8 cellular contexts compared by ENCODE assay signal in the genomic region with DNA sequence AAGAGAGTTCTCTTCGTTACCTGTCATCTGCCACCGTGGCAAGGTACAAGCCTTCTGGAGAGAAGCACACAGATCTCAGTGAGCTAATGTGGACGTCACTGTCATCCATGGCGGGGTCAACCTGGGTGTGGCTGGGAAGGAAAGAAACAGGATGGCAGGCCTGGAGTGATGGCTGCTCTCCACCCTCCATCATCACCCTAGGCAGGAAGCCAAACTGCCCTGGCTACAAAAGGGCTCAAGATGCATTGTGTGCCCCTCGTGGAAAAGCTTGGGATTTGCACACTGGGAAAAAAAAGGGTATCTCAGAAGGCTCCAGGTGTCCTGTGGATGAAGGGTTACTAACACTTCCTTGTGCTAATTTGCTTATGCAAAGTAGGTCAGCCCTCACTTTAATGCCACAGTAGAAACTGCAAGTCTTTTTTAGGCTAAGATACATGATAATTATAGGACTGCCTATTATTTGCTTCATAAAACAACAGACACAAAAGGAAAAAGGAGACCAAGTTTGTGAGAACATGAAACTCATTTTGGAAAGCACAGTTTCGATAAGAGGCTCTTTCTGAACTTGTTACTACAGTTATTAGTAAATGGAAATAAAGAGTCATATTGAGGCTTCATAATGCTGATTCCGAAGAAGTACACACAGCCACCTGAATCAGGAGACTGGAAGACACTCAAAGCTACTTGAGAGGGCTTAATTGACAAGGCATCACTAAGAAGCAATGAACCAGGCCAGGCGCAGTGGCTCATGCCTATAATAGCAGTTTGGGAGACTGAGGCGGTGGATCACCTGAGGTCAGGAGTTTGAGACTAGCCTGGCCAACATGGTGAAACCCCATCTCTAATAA. TPM values are rescaled to one million over a fixed set of nuclear protein-coding genes. Genes with fewer than 3 reads are reported as not detected.
DNase-seq lines count a peak whose midpoint lies in the region; ATAC-seq and TF ChIP-seq lines count a peak whose summit lies in the region.

No MANE protein-coding gene starts in this region.

- H3K27ac Mint-ChIP-seq in natural killer cell treated with Interleukin-12 subunit alpha and Interleukin-12 subunit beta and Interleukin-15 and Interleukin-18, amount 100 ng/mL, for 72 hours: peak overlapping the region; percentile 79 to 81
- H3K27ac Mint-ChIP-seq in natural killer cell (no peak overlapping the region), GM23338 (peak overlapping the region; percentile 61; the same call in 1 of the 2 replicates)
- peak overlapping the region; percentile 19 for H3K27ac Mint-ChIP-seq in central memory CD8-positive, alpha-beta T cell (ENCODE audit: low read depth)

- H3K9me3 ChIP-seq in MG63 (no peaks in the 10 kb centered on the region), vagina (no peaks in the 10 kb centered on the region), suprapubic skin (no peaks in the 10 kb centered on the region)

- H3K27ac ChIP-seq in GM23338 (ENCODE audit: low read depth) (peak overlapping the region; percentile 35), vagina (no peak overlapping the region), suprapubic skin (no peak overlapping the region)

- H3K4me3 Mint-ChIP-seq in natural killer cell treated with Interleukin-12 subunit alpha and Interleukin-12 subunit beta and Interleukin-15 and Interleukin-18, amount 100 ng/mL, for 72 hours: peak overlapping the region; percentile 43
- H3K4me3 Mint-ChIP-seq in natural killer cell (no peak overlapping the region), GM23338 (no peak overlapping the region)
- no peak overlapping the region for H3K4me3 Mint-ChIP-seq in central memory CD8-positive, alpha-beta T cell

- no peak for DNase-seq in natural killer cell treated with Interleukin-12 subunit alpha and Interleukin-12 subunit beta and Interleukin-15 and Interleukin-18, amount 100 ng/mL, for 72 hours (ENCODE audit: low spot score)
- DNase-seq in natural killer cell (no peak), GM23338 (ENCODE audit: low spot score) (no peak), MG63 (peak; percentile 64), vagina (ENCODE audit: extremely low spot score in 2 of 2) (no peak), suprapubic skin (ENCODE audit: low spot score in 2 of 2) (no peak)
- DNase-seq in central memory CD8-positive, alpha-beta T cell (ENCODE audit: low spot score in 2 of 2): no peak
- DNase-seq in stimulated activated naive CD8-positive, alpha-beta T cell treated with anti-CD3 and anti-CD28 coated beads, Interleukin-15, Interleukin-2, amounts not matched to agents 100 U/mL and 50 U/mL, for 24 hours: peak; percentile 39

- H3K4me3 ChIP-seq in GM23338: no peak overlapping the region
- H3K4me3 ChIP-seq in MG63: no peak overlapping the region
- no peak overlapping the region for H3K4me3 ChIP-seq in vagina
- no peak overlapping the region for H3K4me3 ChIP-seq in suprapubic skin

- 78% methylated on average over 9 of the region's 9 CpGs for WGBS in suprapubic skin

- H3K36me3 Mint-ChIP-seq in natural killer cell treated with Interleukin-12 subunit alpha and Interleukin-12 subunit beta and Interleukin-15 and Interleukin-18, amount 100 ng/mL, for 72 hours: peaks cover 40% of the 10 kb centered on the region
- peaks cover 18% of the 10 kb centered on the region for H3K36me3 Mint-ChIP-seq in natural killer cell
- peaks cover 89% of the 10 kb centered on the region for H3K36me3 Mint-ChIP-seq in GM23338 (ENCODE audit: low read depth)
- peaks cover 58% of the 10 kb centered on the region for H3K36me3 Mint-ChIP-seq in central memory CD8-positive, alpha-beta T cell (ENCODE audit: insufficient read depth)

- peak; percentile 36 to 83 for ATAC-seq in natural killer cell treated with Interleukin-12 subunit alpha and Interleukin-12 subunit beta and Interleukin-15 and Interleukin-18, amount 100 ng/mL, for 72 hours
- ATAC-seq in natural killer cell (no peak), GM23338 (peak; percentile 38)
- no peak for ATAC-seq in central memory CD8-positive, alpha-beta T cell (replicated peaks; ENCODE audit: extremely low read depth, poor library complexity, severe bottlenecking)
- peak; percentile 91 for ATAC-seq in stimulated activated naive CD8-positive, alpha-beta T cell treated with anti-CD3 and anti-CD28 coated beads, Interleukin-15, Interleukin-2, amounts not matched to agents 100 U/mL and 50 U/mL, for 24 hours

- H3K27me3 Mint-ChIP-seq in natural killer cell treated with Interleukin-12 subunit alpha and Interleukin-12 subunit beta and Interleukin-15 and Interleukin-18, amount 100 ng/mL, for 72 hours: no peaks in the 10 kb centered on the region
- H3K27me3 Mint-ChIP-seq in natural killer cell (ENCODE audit: low read depth in 2 of 2) (no peaks in the 10 kb centered on the region), GM23338 (ENCODE audit: insufficient read depth, low read depth, poor library complexity) (no peaks in the 10 kb centered on the region)
- no peaks in the 10 kb centered on the region for H3K27me3 Mint-ChIP-seq in central memory CD8-positive, alpha-beta T cell

- intact Hi-C loops in natural killer cell (cut with micrococcal nuclease): no loop called here
- intact Hi-C loops in vagina (cut with DNase I): no loop called here

- H3K4me2 ChIP-seq in GM23338: no peak overlapping the region

- H3F3A ChIP-seq in GM23338 (replicated peaks; ENCODE audit: low read depth): peaks cover 23% of the 10 kb centered on the region

- peaks cover 57% of the 10 kb centered on the region for H3K36me3 ChIP-seq in GM23338 (ENCODE audit: insufficient read depth)
- peaks cover 89% of the 10 kb centered on the region for H3K36me3 ChIP-seq in MG63
- peaks cover 0 to 79% of the 10 kb centered on the region in 2 donors for H3K36me3 ChIP-seq in vagina
- peaks cover 100% of the 10 kb centered on the region for H3K36me3 ChIP-seq in suprapubic skin

- TF ChIP-seq EP300 in suprapubic skin (IDR thresholded peaks at IDR 0.05): no peak

- no peaks in the 10 kb centered on the region for H3K27me3 ChIP-seq in GM23338 (ENCODE audit: insufficient read depth)
- H3K27me3 ChIP-seq in MG63: no peaks in the 10 kb centered on the region
- no peaks in the 10 kb centered on the region for H3K27me3 ChIP-seq in vagina
- no peaks in the 10 kb centered on the region for H3K27me3 ChIP-seq in suprapubic skin

- H2AFZ ChIP-seq in GM23338: no peak overlapping the region

- no peaks in the 10 kb centered on the region for H3K79me2 ChIP-seq in GM23338 (replicated peaks; ENCODE audit: insufficient read depth)

- H3K9me2 ChIP-seq in GM23338 (ENCODE audit: insufficient read depth): no peaks in the 10 kb centered on the region

- TF ChIP-seq POLR2A in vagina (IDR thresholded peaks at IDR 0.05) (no peak), suprapubic skin (IDR thresholded peaks at IDR 0.05) (no peak)

- H3K4me1 Mint-ChIP-seq in natural killer cell treated with Interleukin-12 subunit alpha and Interleukin-12 subunit beta and Interleukin-15 and Interleukin-18, amount 100 ng/mL, for 72 hours (ENCODE audit: low read depth in 2 of 2): peaks cover 0 to 19% of the 10 kb centered on the region in 2 donors
- H3K4me1 Mint-ChIP-seq in natural killer cell (no peaks in the 10 kb centered on the region), GM23338 (peaks cover 11% of the 10 kb centered on the region; the same call in 2 of the 3 replicates)
- H3K4me1 Mint-ChIP-seq in central memory CD8-positive, alpha-beta T cell: no peaks in the 10 kb centered on the region

- TF ChIP-seq CTCF in natural killer cell (IDR thresholded peaks at IDR 0.05) (no peak), GM23338 (conservative IDR thresholded peaks at IDR 0.05; ENCODE audit: low read depth in 2 of 2) (no peak), vagina (IDR thresholded peaks at IDR 0.05) (no peak), suprapubic skin (IDR thresholded peaks at IDR 0.05) (no peak)

- H3K9me3 Mint-ChIP-seq in natural killer cell treated with Interleukin-12 subunit alpha and Interleukin-12 subunit beta and Interleukin-15 and Interleukin-18, amount 100 ng/mL, for 72 hours: no peaks in the 10 kb centered on the region
- H3K9me3 Mint-ChIP-seq in natural killer cell (no peaks in the 10 kb centered on the region), GM23338 (no peaks in the 10 kb centered on the region)
- no peaks in the 10 kb centered on the region for H3K9me3 Mint-ChIP-seq in central memory CD8-positive, alpha-beta T cell

- no peaks in the 10 kb centered on the region for H3K4me1 ChIP-seq in GM23338 (ENCODE audit: insufficient read depth)
- H3K4me1 ChIP-seq in vagina: no peaks in the 10 kb centered on the region
- H3K4me1 ChIP-seq in suprapubic skin: no peaks in the 10 kb centered on the region

- peaks cover 12% of the 10 kb centered on the region for H4K20me1 ChIP-seq in GM23338 (replicated peaks; ENCODE audit: insufficient read depth)

TF ChIP-seq in GM23338, 12 proteins besides CTCF, POLR2A, EP300 and RAD21 (continues in another document):
- TF ChIP-seq EZH2phosphoT487 (IDR thresholded peaks at IDR 0.05; ENCODE audit: unreplicated experiment) (no peak), ETS1 (IDR thresholded peaks at IDR 0.05) (no peak), STAT1 (IDR thresholded peaks at IDR 0.05; ENCODE audit: unreplicated experiment) (no peak), ZNF114 (CRISPR knock-in tag; IDR thresholded peaks at IDR 0.05) (no peak)

RNA-seq across cellular contexts. Expression of gene RFC5, which starts 18.9 kb away (rescaled TPM):
- 10 to 100 TPM; 34.8 to 62.4 TPM for total RNA-seq in natural killer cell treated with Interleukin-12 subunit alpha and Interleukin-12 subunit beta and Interleukin-15 and Interleukin-18, amount 100 ng/mL, for 72 hours
- total RNA-seq in natural killer cell (10 to 100 TPM; 11.9 to 19.6 (median 15.8) TPM), vagina (11.5 TPM), suprapubic skin (10 to 100 TPM in 2 of 4 donors, 1 to 10 TPM in 2; 9.0 to 14.0 (median 10.7) TPM)
- total RNA-seq in GM23338 (2014; rRNA removed; shearing (Covaris generic)): 53.2 and 56.4 TPM in 2 replicates
- 35.0 and 35.1 TPM in 2 replicates for polyA plus RNA-seq in GM23338 (2016; fragmentation: Nextera tagmentation; extraction: Ambion mirVana)
- total RNA-seq in MG63 (2014; rRNA removed; shearing (Covaris generic); ENCODE audit: low replicate concordance): 28.9 and 46.2 TPM in 2 replicates

RNA-seq across cellular contexts. Expression of gene WSB2, which starts 25.6 kb away (rescaled TPM):
- 10 to 100 TPM; 52.3 to 62.0 TPM for total RNA-seq in natural killer cell treated with Interleukin-12 subunit alpha and Interleukin-12 subunit beta and Interleukin-15 and Interleukin-18, amount 100 ng/mL, for 72 hours
- total RNA-seq in natural killer cell (10 to 100 TPM; 25.5 to 29.5 (median 28.8) TPM), vagina (44.0 TPM), suprapubic skin (10 to 100 TPM; 46.0 to 74.3 (median 60.7) TPM)
- 53.2 and 60.8 TPM in 2 replicates for total RNA-seq in GM23338 (2014; rRNA removed; shearing (Covaris generic))
- 36.6 and 38.8 TPM in 2 replicates for polyA plus RNA-seq in GM23338 (2016; fragmentation: Nextera tagmentation; extraction: Ambion mirVana)
- 131 and 158 TPM in 2 replicates for total RNA-seq in MG63 (2014; rRNA removed; shearing (Covaris generic); ENCODE audit: low replicate concordance)

Comparison
In these comparisons a context has a peak if more than half of its experiments do, and no peak if none do; other contexts are left out.
1. ATAC-seq: peak in natural killer cell treated with Interleukin-12 subunit alpha and Interleukin-12 subunit beta and Interleukin-15 and Interleukin-18, amount 100 ng/mL, for 72 hours (2 of 2), GM23338 (single experiment) and stimulated activated naive CD8-positive, alpha-beta T cell treated with anti-CD3 and anti-CD28 coated beads, Interleukin-15, Interleukin-2, amounts not matched to agents 100 U/mL and 50 U/mL, for 24 hours (single experiment); none in natural killer cell (0 of 3) and central memory CD8-positive, alpha-beta T cell (single experiment).
2. H3K27ac Mint-ChIP-seq: peak in natural killer cell treated with Interleukin-12 subunit alpha and Interleukin-12 subunit beta and Interleukin-15 and Interleukin-18, amount 100 ng/mL, for 72 hours (2 of 2), GM23338 (single experiment) and central memory CD8-positive, alpha-beta T cell (single experiment); none in natural killer cell (0 of 2).
3. DNase-seq: peak in MG63 (single experiment) and stimulated activated naive CD8-positive, alpha-beta T cell treated with anti-CD3 and anti-CD28 coated beads, Interleukin-15, Interleukin-2, amounts not matched to agents 100 U/mL and 50 U/mL, for 24 hours (single experiment); none in natural killer cell treated with Interleukin-12 subunit alpha and Interleukin-12 subunit beta and Interleukin-15 and Interleukin-18, amount 100 ng/mL, for 72 hours (single experiment), natural killer cell (single experiment), GM23338 (single experiment), central memory CD8-positive, alpha-beta T cell (0 of 2), vagina (0 of 2) and suprapubic skin (0 of 2).